13 cellular contexts compared by ENCODE assay signal in the genomic region with DNA sequence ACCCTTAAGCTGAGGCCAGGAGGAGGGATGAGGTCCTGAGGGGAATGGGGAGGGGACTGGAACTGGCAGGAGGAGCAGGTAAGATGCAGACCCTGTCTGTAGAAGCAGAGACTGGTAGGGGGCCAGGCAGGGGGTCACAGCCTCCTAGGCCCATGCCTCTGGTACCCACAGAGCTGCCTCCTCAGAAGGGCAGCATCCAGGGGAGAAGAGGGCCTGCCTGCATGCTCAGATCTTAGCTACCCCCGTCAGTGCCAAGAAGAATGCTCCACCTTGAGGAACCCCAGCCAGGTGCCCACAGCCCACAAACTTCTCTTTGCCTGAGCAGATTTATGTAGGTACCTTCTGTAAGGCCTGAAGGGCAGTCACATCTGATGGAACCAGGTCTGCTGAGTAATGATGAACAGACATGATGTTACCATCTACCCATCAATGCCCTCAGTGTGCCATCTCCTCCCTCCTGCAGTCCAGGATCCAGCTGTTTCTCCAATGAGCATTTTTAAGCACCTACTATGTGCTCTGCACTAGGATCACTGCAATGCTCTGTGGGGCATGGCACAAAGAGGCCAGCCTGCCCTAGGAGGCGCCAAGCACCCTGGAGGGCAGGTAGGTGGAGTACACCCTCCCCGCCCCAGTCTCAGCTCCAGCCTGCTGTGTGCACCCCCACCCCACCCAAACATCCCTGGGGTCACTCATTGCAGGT. TPM values are rescaled to one million over a fixed set of nuclear protein-coding genes. Genes with fewer than 3 reads are reported as not detected.
DNase-seq lines count a peak whose midpoint lies in the region; ATAC-seq and TF ChIP-seq lines count a peak whose summit lies in the region.
"Had no signal": no experiment of that assay in that cellular context is flagged by ENCODE, and none has a peak within 500 bp of the region (broad histone marks: within the 10 kb centered on the region; RNA-seq: fewer than 3 reads in every experiment).

No MANE protein-coding gene starts in this region.

- H4K20me1 ChIP-seq in Karpas-422 (ENCODE audit: insufficient read depth, low read depth, low read length) = no peaks in the 10 kb centered on the region

- H3K9ac ChIP-seq in Karpas-422 (ENCODE audit: low read length) (peak overlapping the region; percentile 90; the same call in 1 of the 2 replicates), endodermal cell (ENCODE audit: extremely low read depth, low read length, poor library complexity, severe bottlenecking) (no peak overlapping the region)

- H3K36me3 ChIP-seq in CD4-positive, alpha-beta memory T cell (ENCODE audit: insufficient read depth, low read length) = no peaks in the 10 kb centered on the region
- H3K36me3 ChIP-seq in Karpas-422 (ENCODE audit: insufficient read depth, low read length) (no peaks in the 10 kb centered on the region), endodermal cell (ENCODE audit: control insufficient read depth, insufficient read depth, low read length) (no peaks in the 10 kb centered on the region), psoas muscle (ENCODE audit: insufficient read depth in 1 of 2, low read depth in 1 of 2) (no peaks in the 10 kb centered on the region)

- CTCF ChIA-PET in CD4-positive, alpha-beta memory T cell (lab: Charles Lee; ENCODE audit: partially characterized antibody) = interaction anchor here (0.9 to 20.9 kb wide), 33 partner anchors 8 to 980 kb away, joined by 3 to 428 read pairs (median 8); a partner anchor contains a TSS

- H3K79me2 ChIP-seq in Karpas-422 (ENCODE audit: low read length) = 0 out of 2 replicates have a peak, but pooled peaks cover 4% of the 10 kb centered on the region

- ATAC-seq in psoas muscle (no peak), GM21825 (IDR thresholded peaks at IDR 0.05; ENCODE audit: unreplicated experiment) (no peak)

- no peak for TF ChIP-seq CTCF in endodermal cell (conservative IDR thresholded peaks at IDR 0.05)
- no peak for TF ChIP-seq CTCF in psoas muscle (IDR thresholded peaks at IDR 0.05)

- H3K4me3 Mint-ChIP-seq in CD4-positive, alpha-beta memory T cell = peak overlapping the region in 5 of 8 donors; percentile 39 to 85 (median 81)
- H3K4me3 Mint-ChIP-seq in endodermal cell = no peak overlapping the region

- no peaks in the 10 kb centered on the region for H3K27me3 Mint-ChIP-seq in CD4-positive, alpha-beta memory T cell
- peaks cover 7% of the 10 kb centered on the region for H3K27me3 Mint-ChIP-seq in endodermal cell (ENCODE audit: insufficient read depth)
- H3K27me3 Mint-ChIP-seq: stimulated activated naive CD8-positive, alpha-beta T cell treated with anti-CD3 and anti-CD28 coated beads, Interleukin-15, amount 100 ng/mL, for 72 hours had no signal

- no peak overlapping the region for H2AFZ ChIP-seq in Karpas-422 (ENCODE audit: low read length)

- peaks cover 0 to 1% of the 10 kb centered on the region in 2 donors for H3K36me3 Mint-ChIP-seq in CD4-positive, alpha-beta memory T cell
- no peaks in the 10 kb centered on the region for H3K36me3 Mint-ChIP-seq in endodermal cell (ENCODE audit: low read depth)

- no peak overlapping the region for H3K27ac ChIP-seq in CD4-positive, alpha-beta memory T cell (ENCODE audit: low read depth, low read length)
- H3K27ac ChIP-seq in Karpas-422 (ENCODE audit: low read length) (no peak overlapping the region), endodermal cell (ENCODE audit: low read depth, low read length) (no peak overlapping the region), psoas muscle (peak overlapping the region; percentile 99)

- POLR2A ChIA-PET in CD4-positive, alpha-beta memory T cell (lab: Charles Lee; ENCODE audit: partially characterized antibody) = interaction anchor here (0.7 to 26.7 kb wide), 11 partner anchors 26 to 998 kb away, joined by 3 to 1973 read pairs (median 12); a partner anchor contains a TSS

- WGBS in endodermal cell (ENCODE audit: insufficient coverage in 1 of 2, insufficient read length in 1 of 2), 2 experiments = 89% methylated on average over 3 of the region's 3 CpGs; no CpG with 5 or more reads in 1 of the 2 experiments
- 97 to 100% (median 97%) methylated on average over 3 of the region's 3 CpGs for WGBS in psoas muscle, 3 donors

- peak overlapping the region; percentile 96 for H3K4me2 ChIP-seq in Karpas-422 (ENCODE audit: low read depth, low read length, poor library complexity, severe bottlenecking)

- intact Hi-C loops in CD4-positive, alpha-beta memory T cell (cut with micrococcal nuclease) = loop anchor here (5.0 to 10.0 kb wide), 2 partner anchors 935 to 1203 kb away; a partner anchor contains a TSS
- intact Hi-C loops in psoas muscle (cut with DNase I) = loop anchor here (1.0 to 10.0 kb wide), 8 partner anchors 443 to 981 kb away; no protein-coding TSS in a partner anchor

- peaks cover 93% of the 10 kb centered on the region for H3K4me1 ChIP-seq in CD4-positive, alpha-beta memory T cell (ENCODE audit: insufficient read depth, low read length)
- peaks cover 62% of the 10 kb centered on the region for H3K4me1 ChIP-seq in Karpas-422 (ENCODE audit: low read length)
- peaks cover 9% of the 10 kb centered on the region for H3K4me1 ChIP-seq in endodermal cell (ENCODE audit: control insufficient read depth, insufficient read depth, low read length)
- H3K4me1 ChIP-seq in psoas muscle = peaks cover 23% of the 10 kb centered on the region

- no peaks in the 10 kb centered on the region for H3K9me2 ChIP-seq in Karpas-422 (replicated peaks; ENCODE audit: insufficient read depth, low read length)

- H3K9me3 Mint-ChIP-seq in CD4-positive, alpha-beta memory T cell = peaks cover 0 to 1% (median 0%) of the 10 kb centered on the region in 8 donors
- no peaks in the 10 kb centered on the region for H3K9me3 Mint-ChIP-seq in endodermal cell
- H3K9me3 Mint-ChIP-seq: nephron progenitor cell; stimulated activated naive CD8-positive, alpha-beta T cell treated with anti-CD3 and anti-CD28 coated beads, Interleukin-15, amount 100 ng/mL, for 72 hours had no signal

- peaks cover 55 to 88% (median 67%) of the 10 kb centered on the region in 4 donors for H3K4me1 Mint-ChIP-seq in CD4-positive, alpha-beta memory T cell
- H3K4me1 Mint-ChIP-seq in endodermal cell = peaks cover 40% of the 10 kb centered on the region

- no peaks in the 10 kb centered on the region for H3K27me3 ChIP-seq in CD4-positive, alpha-beta memory T cell (ENCODE audit: insufficient read depth, low read length)
- H3K27me3 ChIP-seq in Karpas-422 (ENCODE audit: low read length) (no peaks in the 10 kb centered on the region), endodermal cell (ENCODE audit: control insufficient read depth, insufficient read depth, low read length, poor library complexity, severe bottlenecking) (no peaks in the 10 kb centered on the region), psoas muscle (ENCODE audit: insufficient read depth in 3 of 3, low read length in 2 of 3) (no peaks in the 10 kb centered on the region)

- H3K4me3 ChIP-seq in CD4-positive, alpha-beta memory T cell (ENCODE audit: low read length in 2 of 2) = no peak overlapping the region
- no peak overlapping the region; the same call in 1 of the 2 replicates for H3K4me3 ChIP-seq in Karpas-422 (ENCODE audit: low read length)
- H3K4me3 ChIP-seq in endodermal cell (ENCODE audit: low read length) = no peak overlapping the region
- no peak overlapping the region for H3K4me3 ChIP-seq in psoas muscle

- peak overlapping the region; percentile 87 to 95 (median 92) for H3K27ac Mint-ChIP-seq in CD4-positive, alpha-beta memory T cell
- H3K27ac Mint-ChIP-seq in endodermal cell = no peak overlapping the region

- DNase-seq in CD4-positive, alpha-beta memory T cell = no peak
- DNase-seq in Karpas-422 = peak; percentile 57
- peak; percentile 38 for DNase-seq in endodermal cell
- DNase-seq in psoas muscle = peak in 1 of 2 donors; percentile 53
- no peak for DNase-seq in OCI-M1 (lab: John Stamatoyannopoulos, UW)
- DNase-seq in NOMO-1 (lab: John Stamatoyannopoulos, UW; ENCODE audit: unreplicated experiment in 2 of 2) = no peak
- DNase-seq in stimulated activated CD4-positive, alpha-beta T cell treated with anti-CD3 and anti-CD28 coated beads, Interleukin-1b, Interleukin-23, amount 100 ng/mL, for 48 hours = no peak
- DNase-seq: activated CD4-positive, alpha-beta T cell treated with anti-CD3 and anti-CD28 coated beads for 4 hours; NCI-H1105; NCI-H524 treated with DMSO at 0.1 percent for 48 hours; nephron progenitor cell; stimulated activated naive CD8-positive, alpha-beta T cell treated with anti-CD3 and anti-CD28 coated beads, Interleukin-15, amount 100 ng/mL, for 72 hours had no signal

- no peaks in the 10 kb centered on the region for H3K9me3 ChIP-seq in CD4-positive, alpha-beta memory T cell (ENCODE audit: control insufficient read depth in 1 of 2, low read length in 2 of 2)
- H3K9me3 ChIP-seq in Karpas-422 (ENCODE audit: low read length) = no peaks in the 10 kb centered on the region
- H3K9me3 ChIP-seq in endodermal cell (ENCODE audit: control insufficient read depth, low read length) = no peaks in the 10 kb centered on the region
- no peaks in the 10 kb centered on the region for H3K9me3 ChIP-seq in psoas muscle

RNA-seq across cellular contexts. Expression of a gene that starts 24.8 kb away (rescaled TPM):
- 100 to 1,000 TPM; 227 to 242 TPM for total RNA-seq in CD4-positive, alpha-beta memory T cell
- polyA plus RNA-seq in CD4-positive, alpha-beta memory T cell = 100 to 1,000 TPM in 1 of 2 donors, 10 to 100 TPM in 1; 60.3 to 127 TPM
- total RNA-seq in Karpas-422 (2014; rRNA removed; shearing (Covaris generic); ENCODE audit: low replicate concordance) = 76.8 and 118 TPM in 2 replicates
- 10 to 100 TPM; 99.4 to 99.6 TPM for total RNA-seq in endodermal cell
- 215 TPM for polyA plus RNA-seq in endodermal cell (2013, experiment 1 of 2)
- polyA plus RNA-seq in endodermal cell (2013, experiment 2 of 2) = 172 TPM
- 100 to 1,000 TPM in 3 of 4 donors, 10 to 100 TPM in 1; 59.4 to 225 (median 160) TPM for total RNA-seq in psoas muscle
- polyA plus RNA-seq in psoas muscle = 100 to 1,000 TPM in 1 of 3 donors, 10 to 100 TPM in 2; 45.4 to 144 (median 46.8) TPM

Comparison
In these comparisons a context has a peak if more than half of its experiments do, and no peak if none do; other contexts are left out.
1. DNase-seq: peak in Karpas-422 (single experiment) and endodermal cell (single experiment); none in CD4-positive, alpha-beta memory T cell (0 of 5), OCI-M1 (single experiment), NOMO-1 (0 of 2) and stimulated activated CD4-positive, alpha-beta T cell treated with anti-CD3 and anti-CD28 coated beads, Interleukin-1b, Interleukin-23, amount 100 ng/mL, for 48 hours (single experiment).